18 cellular contexts compared by ENCODE assay signal in genomic region chr2:18194161-18194560, GRCh38.
DNase-seq lines count a peak whose midpoint lies in the region; ATAC-seq and TF ChIP-seq lines count a peak whose summit lies in the region.
"Had no signal": no experiment of that assay in that cellular context is flagged by ENCODE, and none has a peak within 500 bp of the region (broad histone marks: within the 10 kb centered on the region; RNA-seq: fewer than 3 reads in every experiment).

No MANE protein-coding gene starts in this region.

- H3K36me3 ChIP-seq in adrenal gland (replicated peaks in 1 of 2) = no peaks in the 10 kb centered on the region
- H3K36me3 ChIP-seq: BLaER1 treated with 17β-estradiol and CSF1 and Interleukin-3, amounts not matched to agents 10 nM and 100 nM had no signal

- intact Hi-C loops in adrenal gland (cut with DNase I) = no loop called here

- H3K4me1 ChIP-seq in adrenal gland (replicated peaks in 1 of 2) = peaks cover 0 to 1% of the 10 kb centered on the region in 2 donors
- H3K4me1 ChIP-seq: BLaER1 treated with 17β-estradiol and CSF1 and Interleukin-3, amounts not matched to agents 10 nM and 100 nM had no signal

- CTCF ChIA-PET in RWPE1 (lab: Yijun Ruan, JAX) = interaction anchor here (0.6 kb wide), 1 partner anchor 1340 kb away, joined by 3 read pairs; no protein-coding TSS in a partner anchor

- no peaks in the 10 kb centered on the region for H3K4me1 Mint-ChIP-seq in stimulated activated effector memory CD8-positive, alpha-beta T cell treated with anti-CD3 and anti-CD28 coated beads, Interleukin-12 subunit alpha, Interleukin-12 subunit beta, amount 100 ng/mL, for 72 hours
- H3K4me1 Mint-ChIP-seq: B cell had no signal

- no peaks in the 10 kb centered on the region for H3K27me3 ChIP-seq in adrenal gland
- H3K27me3 ChIP-seq: BLaER1 treated with 17β-estradiol and CSF1 and Interleukin-3, amounts not matched to agents 10 nM and 100 nM had no signal

- H3K4me3 ChIP-seq in adrenal gland (no peak overlapping the region), fibroblast of pulmonary artery (replicated peaks; ENCODE audit: low read depth, low read length) (no peak overlapping the region)
- H3K4me3 ChIP-seq: BLaER1 treated with 17β-estradiol and CSF1 and Interleukin-3, amounts not matched to agents 10 nM and 100 nM; GM12878; GM23248 had no signal

- no peaks in the 10 kb centered on the region for H3K9me3 Mint-ChIP-seq in stimulated activated effector memory CD8-positive, alpha-beta T cell treated with anti-CD3 and anti-CD28 coated beads, Interleukin-12 subunit alpha, Interleukin-12 subunit beta, amount 100 ng/mL, for 72 hours
- H3K9me3 Mint-ChIP-seq: CD8-positive, alpha-beta T cell had no signal

- POLR2A ChIA-PET in RWPE1 (lab: Yijun Ruan, JAX; ENCODE audit: low non-redundant PET) = no interaction called here

- 36 to 83% (median 53%) methylated on average over 1 of the region's 1 CpG for WGBS in adrenal gland, 4 donors

- H3K27ac ChIP-seq in adrenal gland = no peak overlapping the region
- H3K27ac ChIP-seq in RWPE1 = no peak overlapping the region
- H3K27ac ChIP-seq: BLaER1 treated with 17β-estradiol and CSF1 and Interleukin-3, amounts not matched to agents 10 nM and 100 nM; GM23248 had no signal

- DNase-seq in HK-2 (ENCODE audit: unreplicated experiment) = peak; percentile 35
- DNase-seq in adrenal gland = peak in 4 of 7 donors; percentile 15 to 47 (median 30)
- DNase-seq in fibroblast of pulmonary artery (ENCODE audit: low read depth) = peak; percentile 8
- DNase-seq in kidney tubule cell (ENCODE audit: low spot score) = peak; percentile 71
- DNase-seq in stimulated activated effector memory CD8-positive, alpha-beta T cell treated with anti-CD3 and anti-CD28 coated beads, Interleukin-12 subunit alpha, Interleukin-12 subunit beta, amount 100 ng/mL, for 72 hours (ENCODE audit: low spot score in 2 of 2) = no peak
- DNase-seq in NCI-H128 (lab: John Stamatoyannopoulos, UW; ENCODE audit: unreplicated experiment) = no peak
- no peak for DNase-seq in RWPE1 (ENCODE audit: low spot score)
- no peak for DNase-seq in NCI-H2029 treated with DMSO at 0.1 percent for 48 hours (lab: John Stamatoyannopoulos, UW)
- DNase-seq: 8988T; Calu3; CD8-positive, alpha-beta T cell; DMS79 treated with DMSO at 0.1 percent for 48 hours; GF-D8; GM23248; HCEC 1CT had no signal

- no peak overlapping the region for H3K27ac Mint-ChIP-seq in stimulated activated effector memory CD8-positive, alpha-beta T cell treated with anti-CD3 and anti-CD28 coated beads, Interleukin-12 subunit alpha, Interleukin-12 subunit beta, amount 100 ng/mL, for 72 hours
- H3K27ac Mint-ChIP-seq: B cell; CD8-positive, alpha-beta T cell had no signal

- ATAC-seq in stimulated activated effector memory CD8-positive, alpha-beta T cell treated with anti-CD3 and anti-CD28 coated beads, Interleukin-12 subunit alpha, Interleukin-12 subunit beta, amount 100 ng/mL, for 72 hours = no peak
- ATAC-seq: CD8-positive, alpha-beta T cell; GM12878 had no signal

- no peak overlapping the region for H3K4me3 Mint-ChIP-seq in stimulated activated effector memory CD8-positive, alpha-beta T cell treated with anti-CD3 and anti-CD28 coated beads, Interleukin-12 subunit alpha, Interleukin-12 subunit beta, amount 100 ng/mL, for 72 hours
- H3K4me3 Mint-ChIP-seq: B cell; CD8-positive, alpha-beta T cell had no signal

- H3K36me3 Mint-ChIP-seq in stimulated activated effector memory CD8-positive, alpha-beta T cell treated with anti-CD3 and anti-CD28 coated beads, Interleukin-12 subunit alpha, Interleukin-12 subunit beta, amount 100 ng/mL, for 72 hours = no peaks in the 10 kb centered on the region
- H3K36me3 Mint-ChIP-seq: CD8-positive, alpha-beta T cell had no signal

- TF ChIP-seq CTCF in adrenal gland (IDR thresholded peaks at IDR 0.05) = no peak
- no peak for TF ChIP-seq CTCF in fibroblast of pulmonary artery (IDR thresholded peaks at IDR 0.05; ENCODE audit: low read length, missing control alignments)
- TF ChIP-seq CTCF in RWPE1 (conservative IDR thresholded peaks at IDR 0.05; ENCODE audit: low read depth) = no peak

- H3K9me3 ChIP-seq in adrenal gland (replicated peaks in 1 of 3) = no peaks in the 10 kb centered on the region
- H3K9me3 ChIP-seq: BLaER1 treated with 17β-estradiol and CSF1 and Interleukin-3, amounts not matched to agents 10 nM and 100 nM had no signal

- no peak for TF ChIP-seq POLR2A in adrenal gland (IDR thresholded peaks at IDR 0.05)

Comparison
In these comparisons a context has a peak if more than half of its experiments do, and no peak if none do; other contexts are left out.
1. DNase-seq: peak in HK-2 (single experiment), adrenal gland (4 of 7), fibroblast of pulmonary artery (single experiment) and kidney tubule cell (single experiment); none in stimulated activated effector memory CD8-positive, alpha-beta T cell treated with anti-CD3 and anti-CD28 coated beads, Interleukin-12 subunit alpha, Interleukin-12 subunit beta, amount 100 ng/mL, for 72 hours (0 of 2), NCI-H128 (single experiment), RWPE1 (single experiment) and NCI-H2029 treated with DMSO at 0.1 percent for 48 hours (single experiment).